18 cellular contexts compared by ENCODE assay signal in the genomic region with DNA sequence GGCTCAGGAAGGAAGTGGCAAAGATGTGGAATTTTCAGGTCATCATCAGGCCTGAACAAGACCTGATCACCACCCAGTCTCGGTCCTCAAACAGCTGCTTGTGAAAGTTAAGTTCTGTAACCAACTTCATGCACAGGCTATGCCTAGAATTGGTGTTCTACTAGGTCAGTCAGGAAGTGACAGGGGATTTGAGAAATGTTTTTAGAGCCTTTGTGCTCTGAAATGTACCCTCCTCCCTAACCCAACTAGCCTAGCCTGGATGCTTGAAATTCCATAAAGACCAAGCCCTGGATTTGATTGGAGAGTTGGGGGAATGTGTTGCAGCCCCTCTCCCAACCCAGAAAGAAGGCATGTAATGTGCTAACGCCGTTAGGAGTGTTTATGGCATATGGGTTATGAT.
DNase-seq lines count a peak whose midpoint lies in the region; ATAC-seq and TF ChIP-seq lines count a peak whose summit lies in the region.
"Had no signal": no experiment of that assay in that cellular context is flagged by ENCODE, and none has a peak within 500 bp of the region (broad histone marks: within the 10 kb centered on the region; RNA-seq: fewer than 3 reads in every experiment).

No MANE protein-coding gene starts in this region.

- H3K36me3 Mint-ChIP-seq in activated T-cell treated with anti-CD3 and anti-CD28 coated beads, Interleukin-2, amount 50 U/mL, for 4 hours (ENCODE audit: insufficient read depth): no peaks in the 10 kb centered on the region
- no peaks in the 10 kb centered on the region for H3K36me3 Mint-ChIP-seq in activated CD8-positive, alpha-beta memory T cell treated with anti-CD3 and anti-CD28 coated beads, Interleukin-2, amount 10 ng/mL, durations not matched to agents 7 days and 5 days
- H3K36me3 Mint-ChIP-seq: CD4-positive, CD25-positive, alpha-beta regulatory T cell had no signal

- no peaks in the 10 kb centered on the region for H3K9me3 Mint-ChIP-seq in activated T-cell treated with anti-CD3 and anti-CD28 coated beads, Interleukin-2, amount 50 U/mL, for 4 hours
- no peaks in the 10 kb centered on the region for H3K9me3 Mint-ChIP-seq in activated CD8-positive, alpha-beta memory T cell treated with anti-CD3 and anti-CD28 coated beads, Interleukin-2, amount 10 ng/mL, durations not matched to agents 7 days and 5 days (ENCODE audit: low read depth)
- H3K9me3 Mint-ChIP-seq: stimulated activated naive CD8-positive, alpha-beta T cell treated with anti-CD3 and anti-CD28 coated beads, Interleukin-15, Interleukin-2, amounts not matched to agents 100 ng/mL and 50 ng/mL, for 24 hours had no signal

- ATAC-seq in thoracic aorta (ENCODE audit: insufficient number of reproducible peaks, low FRiP score, low read depth) (no peak), GM19467 (IDR thresholded peaks at IDR 0.05; ENCODE audit: unreplicated experiment) (no peak)
- ATAC-seq in activated T-cell treated with anti-CD3 and anti-CD28 coated beads, Interleukin-2, amount 50 U/mL, for 4 hours: no peak
- no peak for ATAC-seq in activated CD8-positive, alpha-beta memory T cell treated with anti-CD3 and anti-CD28 coated beads, Interleukin-2, amount 10 ng/mL, durations not matched to agents 7 days and 5 days
- ATAC-seq: activated CD8-positive, alpha-beta T cell treated with anti-CD3 and anti-CD28 coated beads, Interleukin-2, amount 10 ng/mL, durations not matched to agents 7 days and 5 days; HCT116; right lobe of liver had no signal

- H3K27ac ChIP-seq in HUES64 (ENCODE audit: low read depth, low read length): peak overlapping the region; percentile 45
- no peak overlapping the region for H3K27ac ChIP-seq in brain microvascular endothelial cell
- peak overlapping the region; percentile 67 to 79 for H3K27ac ChIP-seq in thoracic aorta
- H3K27ac ChIP-seq: esophagus squamous epithelium, right lobe of liver had no signal

- H3K36me3 ChIP-seq in HUES64 (ENCODE audit: insufficient read depth, low read length) (no peaks in the 10 kb centered on the region), brain microvascular endothelial cell (replicated peaks) (no peaks in the 10 kb centered on the region), thoracic aorta (no peaks in the 10 kb centered on the region)
- H3K36me3 ChIP-seq: esophagus squamous epithelium, right lobe of liver had no signal

- no peak for TF ChIP-seq CTCF in brain microvascular endothelial cell (IDR thresholded peaks at IDR 0.05; ENCODE audit: low read depth, low read length, missing control alignments)
- TF ChIP-seq CTCF in thoracic aorta (IDR thresholded peaks at IDR 0.05): no peak

- no peak overlapping the region for H3K27ac Mint-ChIP-seq in activated CD8-positive, alpha-beta memory T cell treated with anti-CD3 and anti-CD28 coated beads, Interleukin-2, amount 10 ng/mL, durations not matched to agents 7 days and 5 days
- H3K27ac Mint-ChIP-seq: activated CD8-positive, alpha-beta T cell treated with anti-CD3 and anti-CD28 coated beads, Interleukin-2, amount 10 ng/mL, durations not matched to agents 7 days and 5 days; CD4-positive, CD25-positive, alpha-beta regulatory T cell; stimulated activated naive CD8-positive, alpha-beta T cell treated with anti-CD3 and anti-CD28 coated beads, Interleukin-15, Interleukin-2, amounts not matched to agents 100 ng/mL and 50 ng/mL, for 24 hours had no signal

- H3K9ac ChIP-seq in HUES64 (ENCODE audit: low read depth, low read length): no peak overlapping the region

- DNase-seq in brain microvascular endothelial cell (peak; percentile 26), left kidney (ENCODE audit: low read depth, low spot score) (peak; percentile 50), thoracic aorta (ENCODE audit: low spot score) (no peak)
- no peak for DNase-seq in activated T-cell treated with anti-CD3 and anti-CD28 coated beads, Interleukin-2, amount 50 U/mL, for 4 hours
- DNase-seq in activated CD8-positive, alpha-beta memory T cell treated with anti-CD3 and anti-CD28 coated beads, Interleukin-2, amount 10 ng/mL, durations not matched to agents 7 days and 5 days: no peak
- DNase-seq: activated CD8-positive, alpha-beta T cell treated with anti-CD3 and anti-CD28 coated beads, Interleukin-2, amount 10 ng/mL, durations not matched to agents 7 days and 5 days; activated naive CD4-positive, alpha-beta T cell; CD4-positive, CD25-positive, alpha-beta regulatory T cell; cerebellar nuclear complex; esophagus squamous epithelium; NCI-H1092; NCI-H510A treated with DMSO at 0.1 percent for 48 hours; right lobe of liver; T-helper 9 cell had no signal

- peaks cover 45% of the 10 kb centered on the region for H3K4me1 ChIP-seq in HUES64 (ENCODE audit: insufficient read depth, low read length)
- H3K4me1 ChIP-seq in thoracic aorta (ENCODE audit: control insufficient read depth in 1 of 2, low read depth in 2 of 2): peaks cover 25 to 51% of the 10 kb centered on the region in 2 donors
- H3K4me1 ChIP-seq: right lobe of liver had no signal

- WGBS in HUES64: 88% methylated on average over 3 of the region's 3 CpGs

- H3K27me3 ChIP-seq in HUES64 (ENCODE audit: insufficient read depth, low read length) (no peaks in the 10 kb centered on the region), brain microvascular endothelial cell (replicated peaks) (no peaks in the 10 kb centered on the region), thoracic aorta (replicated peaks; ENCODE audit: insufficient read depth) (no peaks in the 10 kb centered on the region)
- H3K27me3 ChIP-seq: esophagus squamous epithelium, right lobe of liver had no signal

- H3K27me3 Mint-ChIP-seq in activated T-cell treated with anti-CD3 and anti-CD28 coated beads, Interleukin-2, amount 50 U/mL, for 4 hours (ENCODE audit: low read depth): peaks cover 2% of the 10 kb centered on the region
- H3K27me3 Mint-ChIP-seq in activated CD8-positive, alpha-beta memory T cell treated with anti-CD3 and anti-CD28 coated beads, Interleukin-2, amount 10 ng/mL, durations not matched to agents 7 days and 5 days: peaks cover 16% of the 10 kb centered on the region
- H3K27me3 Mint-ChIP-seq: stimulated activated naive CD8-positive, alpha-beta T cell treated with anti-CD3 and anti-CD28 coated beads, Interleukin-15, Interleukin-2, amounts not matched to agents 100 ng/mL and 50 ng/mL, for 24 hours had no signal

- no peaks in the 10 kb centered on the region for H3K4me1 Mint-ChIP-seq in activated T-cell treated with anti-CD3 and anti-CD28 coated beads, Interleukin-2, amount 50 U/mL, for 4 hours (ENCODE audit: low read depth)
- H3K4me1 Mint-ChIP-seq in activated CD8-positive, alpha-beta memory T cell treated with anti-CD3 and anti-CD28 coated beads, Interleukin-2, amount 10 ng/mL, durations not matched to agents 7 days and 5 days: no peaks in the 10 kb centered on the region

- CTCF ChIA-PET in activated CD8-positive, alpha-beta memory T cell treated with anti-CD3 and anti-CD28 coated beads, Interleukin-2, amount 10 ng/mL, durations not matched to agents 7 days and 5 days (lab: Charles Lee): interaction anchor here (1.4 to 4.1 kb wide), 2 partner anchors 22 to 36 kb away, joined by 9 to 44 read pairs; no protein-coding TSS in a partner anchor

- in situ Hi-C loops in brain microvascular endothelial cell (cut with HindIII; ENCODE audit: low pct_ligation_motif_present, low sequenced_read_pairs): no loop called here

- no peak overlapping the region for H3K4me3 ChIP-seq in HUES64 (ENCODE audit: low read length)
- no peak overlapping the region for H3K4me3 ChIP-seq in brain microvascular endothelial cell (ENCODE audit: low read depth, low read length)
- H3K4me3 ChIP-seq in thoracic aorta: no peak overlapping the region
- H3K4me3 ChIP-seq: esophagus squamous epithelium, right lobe of liver had no signal

- H3K4me3 Mint-ChIP-seq in activated T-cell treated with anti-CD3 and anti-CD28 coated beads, Interleukin-2, amount 50 U/mL, for 4 hours: no peak overlapping the region
- H3K4me3 Mint-ChIP-seq in activated CD8-positive, alpha-beta memory T cell treated with anti-CD3 and anti-CD28 coated beads, Interleukin-2, amount 10 ng/mL, durations not matched to agents 7 days and 5 days: no peak overlapping the region
- H3K4me3 Mint-ChIP-seq: activated CD8-positive, alpha-beta T cell treated with anti-CD3 and anti-CD28 coated beads, Interleukin-2, amount 10 ng/mL, durations not matched to agents 7 days and 5 days; CD4-positive, CD25-positive, alpha-beta regulatory T cell; stimulated activated naive CD8-positive, alpha-beta T cell treated with anti-CD3 and anti-CD28 coated beads, Interleukin-15, Interleukin-2, amounts not matched to agents 100 ng/mL and 50 ng/mL, for 24 hours had no signal

- H3K9me3 ChIP-seq in HUES64 (ENCODE audit: insufficient read depth, low read depth, low read length): no peaks in the 10 kb centered on the region
- H3K9me3 ChIP-seq in thoracic aorta: no peaks in the 10 kb centered on the region
- H3K9me3 ChIP-seq: esophagus squamous epithelium, right lobe of liver had no signal

Comparison
In these comparisons a context has a peak if more than half of its experiments do, and no peak if none do; other contexts are left out.
1. DNase-seq: peak in brain microvascular endothelial cell (single experiment) and left kidney (single experiment); none in thoracic aorta (single experiment), activated T-cell treated with anti-CD3 and anti-CD28 coated beads, Interleukin-2, amount 50 U/mL, for 4 hours (single experiment) and activated CD8-positive, alpha-beta memory T cell treated with anti-CD3 and anti-CD28 coated beads, Interleukin-2, amount 10 ng/mL, durations not matched to agents 7 days and 5 days (single experiment).